23 cellular contexts compared by ENCODE assay signal in the genomic region with DNA sequence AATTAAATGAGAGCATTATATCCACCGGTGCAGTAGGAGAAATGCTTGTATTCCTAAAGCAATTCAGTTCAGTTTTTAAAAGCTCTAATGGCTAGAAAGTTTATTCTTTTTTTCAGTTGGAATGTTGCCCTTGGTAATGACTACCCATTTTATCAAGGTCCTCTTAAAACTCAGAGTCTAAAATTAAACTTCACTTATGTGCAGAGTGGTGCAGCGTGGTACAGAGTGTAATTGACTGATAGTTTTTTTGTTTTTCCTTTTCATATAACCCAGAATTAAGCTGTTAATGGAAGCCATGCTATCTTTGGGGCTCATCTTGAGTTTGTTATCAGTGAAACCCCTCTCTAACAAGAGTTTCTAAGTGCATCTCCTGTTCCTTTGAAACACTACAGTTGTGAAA. TPM values are rescaled to one million over a fixed set of nuclear protein-coding genes. Genes with fewer than 3 reads are reported as not detected.
DNase-seq lines count a peak whose midpoint lies in the region; ATAC-seq and TF ChIP-seq lines count a peak whose summit lies in the region.
"Had no signal": no experiment of that assay in that cellular context is flagged by ENCODE, and none has a peak within 500 bp of the region (broad histone marks: within the 10 kb centered on the region; RNA-seq: fewer than 3 reads in every experiment).

No MANE protein-coding gene starts in this region.

- no peak overlapping the region for H4K12ac ChIP-seq in trophoblast cell (ENCODE audit: low read depth, low read length)

- intact Hi-C loops in Right ventricle myocardium inferior (cut with DNase I): loop anchor here (5.0 kb wide), 1 partner anchor 145 kb away; no protein-coding TSS in a partner anchor
- intact Hi-C loops in cardiac septum (cut with DNase I): no loop called here
- intact Hi-C loops in left ventricle myocardium inferior (cut with micrococcal nuclease): no loop called here
- intact Hi-C loops in CD4-positive, alpha-beta memory T cell (cut with micrococcal nuclease): no loop called here

- H3K4me1 Mint-ChIP-seq in activated naive CD8-positive, alpha-beta T cell treated with anti-CD3 and anti-CD28 coated beads, Interleukin-2, amount 50 U/mL, for 24 hours: peaks cover 82% of the 10 kb centered on the region
- peaks cover 68% of the 10 kb centered on the region for H3K4me1 Mint-ChIP-seq in stimulated activated effector memory CD8-positive, alpha-beta T cell treated with anti-CD3 and anti-CD28 coated beads, Interleukin-12 subunit alpha, Interleukin-12 subunit beta, amount 100 ng/mL, for 72 hours
- peaks cover 50 to 71% (median 64%) of the 10 kb centered on the region in 4 donors for H3K4me1 Mint-ChIP-seq in CD4-positive, alpha-beta memory T cell

- H3K79me2 ChIP-seq in trophoblast cell (ENCODE audit: control insufficient read depth, insufficient read depth, low read length, poor library complexity): no peaks in the 10 kb centered on the region

- no CpG with 5 or more reads among the region's 2 CpGs for WGBS in trophoblast cell (ENCODE audit: extremely low coverage, insufficient coverage, insufficient read length)

- H3K9me3 ChIP-seq in left ventricle myocardium inferior (replicated peaks) (no peaks in the 10 kb centered on the region), trophoblast cell (ENCODE audit: insufficient read depth, low read depth, low read length) (no peaks in the 10 kb centered on the region)
- H3K9me3 ChIP-seq in CD4-positive, alpha-beta memory T cell (ENCODE audit: control insufficient read depth in 1 of 2, low read length in 2 of 2): no peaks in the 10 kb centered on the region
- H3K9me3 ChIP-seq: A549; BLaER1 treated with 17β-estradiol and CSF1 and Interleukin-3, amounts not matched to agents 10 nM and 100 nM; MG63; mucosa of descending colon; uterus had no signal

- H3K4ac ChIP-seq in trophoblast cell (ENCODE audit: low read depth, low read length): no peak overlapping the region

- H3K27me3 ChIP-seq in left ventricle myocardium inferior (ENCODE audit: low read depth): no peaks in the 10 kb centered on the region
- H3K27me3 ChIP-seq in trophoblast cell (ENCODE audit: insufficient read depth, low read length): no peaks in the 10 kb centered on the region
- H3K27me3 ChIP-seq in CD4-positive, alpha-beta memory T cell (ENCODE audit: insufficient read depth, low read length): no peaks in the 10 kb centered on the region
- H3K27me3 ChIP-seq: BLaER1 treated with 17β-estradiol and CSF1 and Interleukin-3, amounts not matched to agents 10 nM and 100 nM; MG63; uterus had no signal

- DNase-seq in Right ventricle myocardium inferior (ENCODE audit: missing footprints) (no peak), cardiac septum (ENCODE audit: low spot score) (no peak), left ventricle myocardium inferior (no peak), trophoblast cell (no peak), NCI-H226 (no peak)
- no peak for DNase-seq in activated naive CD8-positive, alpha-beta T cell treated with anti-CD3 and anti-CD28 coated beads, Interleukin-2, amount 50 U/mL, for 24 hours
- no peak for DNase-seq in stimulated activated effector memory CD8-positive, alpha-beta T cell treated with anti-CD3 and anti-CD28 coated beads, Interleukin-12 subunit alpha, Interleukin-12 subunit beta, amount 100 ng/mL, for 72 hours (ENCODE audit: low spot score in 2 of 2)
- DNase-seq in CD4-positive, alpha-beta memory T cell: no peak
- DNase-seq: activated CD4-positive, CD25-positive, alpha-beta regulatory T cell treated with anti-CD3 and anti-CD28 coated beads, Interleukin-2, amount 50 U/mL, for 72 hours; activated CD8-positive, alpha-beta memory T cell treated with anti-CD3 and anti-CD28 coated beads, Interleukin-2, amount 50 U/mL, for 4 hours; activated gamma-delta T cell treated with Interleukin-2 at 50 U/mL for 16 hours; amygdala; cerebellar nuclear complex; effector memory CD4-positive, alpha-beta T cell; MG63; mucosa of descending colon; NCI-H1417 treated with DMSO at 0.1 percent for 48 hours; NCI-H526; SW 1271; uterus had no signal

- H3K36me3 ChIP-seq in left ventricle myocardium inferior (no peaks in the 10 kb centered on the region), trophoblast cell (ENCODE audit: control insufficient read depth in 1 of 2, insufficient read depth in 2 of 2, low read length in 2 of 2) (no peaks in the 10 kb centered on the region)
- no peaks in the 10 kb centered on the region for H3K36me3 ChIP-seq in CD4-positive, alpha-beta memory T cell (ENCODE audit: insufficient read depth, low read length)
- H3K36me3 ChIP-seq: BLaER1 treated with 17β-estradiol and CSF1 and Interleukin-3, amounts not matched to agents 10 nM and 100 nM; MG63; uterus had no signal

- H3K14ac ChIP-seq in trophoblast cell (ENCODE audit: low read length): no peak overlapping the region

- no peak overlapping the region for H3K27ac Mint-ChIP-seq in activated naive CD8-positive, alpha-beta T cell treated with anti-CD3 and anti-CD28 coated beads, Interleukin-2, amount 50 U/mL, for 24 hours
- no peak overlapping the region for H3K27ac Mint-ChIP-seq in stimulated activated effector memory CD8-positive, alpha-beta T cell treated with anti-CD3 and anti-CD28 coated beads, Interleukin-12 subunit alpha, Interleukin-12 subunit beta, amount 100 ng/mL, for 72 hours
- peak overlapping the region in 2 of 7 donors; percentile 1 to 7 for H3K27ac Mint-ChIP-seq in CD4-positive, alpha-beta memory T cell

- no peak overlapping the region for H2AK5ac ChIP-seq in trophoblast cell (ENCODE audit: low read length)

- peak overlapping the region; percentile 41 for H3K4me3 ChIP-seq in left ventricle myocardium inferior
- no peak overlapping the region for H3K4me3 ChIP-seq in trophoblast cell (ENCODE audit: low read depth, low read length)
- no peak overlapping the region for H3K4me3 ChIP-seq in CD4-positive, alpha-beta memory T cell (ENCODE audit: low read length in 2 of 2)
- H3K4me3 ChIP-seq: A549; BLaER1 treated with 17β-estradiol and CSF1 and Interleukin-3, amounts not matched to agents 10 nM and 100 nM; MG63; mucosa of descending colon; uterus had no signal

- H3K27ac ChIP-seq in left ventricle myocardium inferior (replicated peaks) (peak overlapping the region; percentile 63), trophoblast cell (ENCODE audit: low read depth, low read length) (no peak overlapping the region)
- H3K27ac ChIP-seq in CD4-positive, alpha-beta memory T cell (ENCODE audit: low read depth, low read length): no peak overlapping the region
- H3K27ac ChIP-seq: A549; BLaER1 treated with 17β-estradiol and CSF1 and Interleukin-3, amounts not matched to agents 10 nM and 100 nM; RWPE1; uterus had no signal

- no peak overlapping the region for H3K9ac ChIP-seq in trophoblast cell (ENCODE audit: low read length)
- H3K9ac ChIP-seq: BLaER1 treated with 17β-estradiol and CSF1 and Interleukin-3, amounts not matched to agents 10 nM and 100 nM had no signal

- no peak overlapping the region for H4K8ac ChIP-seq in trophoblast cell (ENCODE audit: low read depth, low read length)

- ATAC-seq in Right ventricle myocardium inferior: peak; percentile 51
- ATAC-seq in activated naive CD8-positive, alpha-beta T cell treated with anti-CD3 and anti-CD28 coated beads, Interleukin-2, amount 50 U/mL, for 24 hours: no peak
- no peak for ATAC-seq in stimulated activated effector memory CD8-positive, alpha-beta T cell treated with anti-CD3 and anti-CD28 coated beads, Interleukin-12 subunit alpha, Interleukin-12 subunit beta, amount 100 ng/mL, for 72 hours
- ATAC-seq: A549, mucosa of descending colon had no signal

- no peak overlapping the region for H4K91ac ChIP-seq in trophoblast cell (ENCODE audit: low read depth, low read length)

- no peaks in the 10 kb centered on the region for H3K79me1 ChIP-seq in trophoblast cell (ENCODE audit: low read length)

- H2AFZ ChIP-seq in trophoblast cell (ENCODE audit: insufficient read depth, low read length, poor library complexity): no peak overlapping the region

- CTCF ChIA-PET in CD4-positive, alpha-beta memory T cell (lab: Charles Lee; ENCODE audit: partially characterized antibody): interaction anchor here (1.2 kb wide), 1 partner anchor 315 kb away, joined by 3 read pairs; no protein-coding TSS in a partner anchor

- no peak overlapping the region for H2BK120ac ChIP-seq in trophoblast cell (ENCODE audit: insufficient read depth, low read length, poor library complexity)

- no peak for TF ChIP-seq CTCF in left ventricle myocardium inferior (IDR thresholded peaks at IDR 0.05; ENCODE audit: borderline replicate concordance)

- H3K4me2 ChIP-seq in trophoblast cell (ENCODE audit: low read length): no peak overlapping the region
- H3K4me2 ChIP-seq: A549 had no signal

- no peak overlapping the region for H2BK5ac ChIP-seq in trophoblast cell (ENCODE audit: low read depth, low read length, poor library complexity)

- no peaks in the 10 kb centered on the region for H3K9me3 Mint-ChIP-seq in activated naive CD8-positive, alpha-beta T cell treated with anti-CD3 and anti-CD28 coated beads, Interleukin-2, amount 50 U/mL, for 24 hours
- no peaks in the 10 kb centered on the region for H3K9me3 Mint-ChIP-seq in stimulated activated effector memory CD8-positive, alpha-beta T cell treated with anti-CD3 and anti-CD28 coated beads, Interleukin-12 subunit alpha, Interleukin-12 subunit beta, amount 100 ng/mL, for 72 hours
- H3K9me3 Mint-ChIP-seq in CD4-positive, alpha-beta memory T cell: no peaks in the 10 kb centered on the region

- no peaks in the 10 kb centered on the region for H3K27me3 Mint-ChIP-seq in activated naive CD8-positive, alpha-beta T cell treated with anti-CD3 and anti-CD28 coated beads, Interleukin-2, amount 50 U/mL, for 24 hours
- H3K27me3 Mint-ChIP-seq in CD4-positive, alpha-beta memory T cell: no peaks in the 10 kb centered on the region

- POLR2A ChIA-PET in CD4-positive, alpha-beta memory T cell (lab: Charles Lee; ENCODE audit: partially characterized antibody): no interaction called here

- peaks cover 3% of the 10 kb centered on the region for H3K36me3 Mint-ChIP-seq in activated naive CD8-positive, alpha-beta T cell treated with anti-CD3 and anti-CD28 coated beads, Interleukin-2, amount 50 U/mL, for 24 hours (ENCODE audit: low read depth)
- H3K36me3 Mint-ChIP-seq in stimulated activated effector memory CD8-positive, alpha-beta T cell treated with anti-CD3 and anti-CD28 coated beads, Interleukin-12 subunit alpha, Interleukin-12 subunit beta, amount 100 ng/mL, for 72 hours: no peaks in the 10 kb centered on the region
- H3K36me3 Mint-ChIP-seq in CD4-positive, alpha-beta memory T cell: no peaks in the 10 kb centered on the region

- no peak overlapping the region for H2BK12ac ChIP-seq in trophoblast cell (ENCODE audit: low read length)

- no peak overlapping the region for H3K18ac ChIP-seq in trophoblast cell (ENCODE audit: low read length)

- H3K4me1 ChIP-seq in left ventricle myocardium inferior (peaks cover 84% of the 10 kb centered on the region), trophoblast cell (ENCODE audit: control insufficient read depth in 1 of 2, insufficient read depth in 2 of 2, low read length in 2 of 2) (no peaks in the 10 kb centered on the region)
- peaks cover 41% of the 10 kb centered on the region for H3K4me1 ChIP-seq in CD4-positive, alpha-beta memory T cell (ENCODE audit: insufficient read depth, low read length)

- peak overlapping the region; percentile 33 for H3K4me3 Mint-ChIP-seq in activated naive CD8-positive, alpha-beta T cell treated with anti-CD3 and anti-CD28 coated beads, Interleukin-2, amount 50 U/mL, for 24 hours
- H3K4me3 Mint-ChIP-seq in stimulated activated effector memory CD8-positive, alpha-beta T cell treated with anti-CD3 and anti-CD28 coated beads, Interleukin-12 subunit alpha, Interleukin-12 subunit beta, amount 100 ng/mL, for 72 hours: peak overlapping the region; percentile 1
- peak overlapping the region in 3 of 8 donors; percentile 27 to 31 (median 27) for H3K4me3 Mint-ChIP-seq in CD4-positive, alpha-beta memory T cell

- no peak overlapping the region for H3K23ac ChIP-seq in trophoblast cell (ENCODE audit: low read length)

RNA-seq across cellular contexts. Expression of a gene that starts 21.4 kb away (rescaled TPM):
- total RNA-seq in Right ventricle myocardium inferior: 31.0 TPM
- 31.9 TPM for total RNA-seq in cardiac septum
- 26.9 TPM for total RNA-seq in left ventricle myocardium inferior
- polyA plus RNA-seq in trophoblast cell (2013): 7.5 and 8.1 TPM in 2 replicates
- 10 to 100 TPM; 40.6 to 46.2 TPM for total RNA-seq in CD4-positive, alpha-beta memory T cell
- 10 to 100 TPM in 1 of 2 donors, 1 to 10 TPM in 1; 5.9 to 29.0 TPM for polyA plus RNA-seq in CD4-positive, alpha-beta memory T cell
